Comparison of ENCODE assay signal across 30 cellular contexts in the genomic region with DNA sequence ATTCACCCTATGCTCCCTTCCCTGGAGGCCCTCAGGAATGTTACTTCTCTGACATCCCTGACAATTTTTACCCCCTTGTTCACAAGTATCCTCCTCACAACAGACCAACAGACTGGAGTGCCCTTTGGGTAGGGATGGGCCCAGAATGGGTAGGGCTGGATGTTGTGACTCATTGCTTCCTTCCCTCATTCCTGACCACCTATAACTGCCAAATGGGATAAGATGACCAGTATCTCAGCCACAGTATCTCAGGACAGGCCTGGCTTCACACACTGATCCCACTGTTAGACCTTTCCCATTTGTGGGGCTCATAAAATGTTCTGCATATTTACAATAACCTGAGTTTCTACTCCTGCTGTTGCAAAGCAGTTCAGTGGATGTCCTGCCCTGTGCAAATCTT.
A peak's percentile ranks its signal among the peaks of the same experiment; 100 is the strongest.
DNase-seq lines count a peak whose midpoint lies in the region; ATAC-seq and TF ChIP-seq lines count a peak whose summit lies in the region.
"Had no signal": no experiment of that assay in that cellular context is flagged by ENCODE, and none has a peak within 500 bp of the region (broad histone marks: within the 10 kb centered on the region; RNA-seq: fewer than 3 reads in every experiment).

No MANE protein-coding gene starts in this region.

- H4K20me1 ChIP-seq in GM23338 (replicated peaks; ENCODE audit: insufficient read depth): no peaks in the 10 kb centered on the region

- no peak overlapping the region for H3K27ac Mint-ChIP-seq in activated naive CD8-positive, alpha-beta T cell treated with anti-CD3 and anti-CD28 coated beads, Interleukin-2, amount 50 U/mL, for 24 hours
- no peak overlapping the region for H3K27ac Mint-ChIP-seq in GM23338
- H3K27ac Mint-ChIP-seq: activated CD8-positive, alpha-beta T cell treated with anti-CD3 and anti-CD28 coated beads for 36 hours; activated naive CD4-positive, alpha-beta T cell treated with anti-CD3 and anti-CD28 coated beads, Interleukin-2, amount 50 U/mL, for 24 hours; activated T-helper 2 cell treated with anti-CD3 and anti-CD28 coated beads, Interferon-gamma antibody, Interleukin-2, Interleukin-4, amounts not matched to agents 10 μg/mL and 5 μg/mL and 100 μg/mL, durations not matched to agents 14 hours and 24 hours and 36 hours; naive thymus-derived CD8-positive, alpha-beta T cell had no signal

- no peaks in the 10 kb centered on the region for H3K4me1 ChIP-seq in GM23338 (ENCODE audit: insufficient read depth)
- H3K4me1 ChIP-seq: Caco-2, sigmoid colon, tibial nerve had no signal

- TF ChIP-seq CTCF in BJ (IDR thresholded peaks at IDR 0.05; ENCODE audit: insufficient read depth, low read depth, low read length) (no peak), foreskin fibroblast (IDR thresholded peaks at IDR 0.05; ENCODE audit: low read depth, low read length) (no peak), GM23338 (conservative IDR thresholded peaks at IDR 0.05; ENCODE audit: low read depth in 2 of 2) (no peak)

- no peaks in the 10 kb centered on the region for H3K9me2 ChIP-seq in GM23338 (ENCODE audit: insufficient read depth)

- H3K4me3 ChIP-seq in BJ (ENCODE audit: low read depth, low read length): no peak overlapping the region
- no peak overlapping the region for H3K4me3 ChIP-seq in foreskin fibroblast (ENCODE audit: low read depth in 1 of 2, low read length in 2 of 2)
- H3K4me3 ChIP-seq in GM23338: no peak overlapping the region
- H3K4me3 ChIP-seq: sigmoid colon, tibial nerve had no signal

- no peaks in the 10 kb centered on the region for H3K36me3 Mint-ChIP-seq in activated naive CD8-positive, alpha-beta T cell treated with anti-CD3 and anti-CD28 coated beads, Interleukin-2, amount 50 U/mL, for 24 hours (ENCODE audit: low read depth)
- no peaks in the 10 kb centered on the region for H3K36me3 Mint-ChIP-seq in GM23338 (ENCODE audit: low read depth)
- H3K36me3 Mint-ChIP-seq: activated naive CD4-positive, alpha-beta T cell treated with anti-CD3 and anti-CD28 coated beads, Interleukin-2, amount 50 U/mL, for 24 hours; naive thymus-derived CD8-positive, alpha-beta T cell had no signal

- H3K9me3 Mint-ChIP-seq in activated naive CD8-positive, alpha-beta T cell treated with anti-CD3 and anti-CD28 coated beads, Interleukin-2, amount 50 U/mL, for 24 hours: no peaks in the 10 kb centered on the region
- no peaks in the 10 kb centered on the region; the same call in 2 of the 3 replicates for H3K9me3 Mint-ChIP-seq in GM23338
- H3K9me3 Mint-ChIP-seq: activated CD8-positive, alpha-beta T cell treated with anti-CD3 and anti-CD28 coated beads for 36 hours; activated naive CD4-positive, alpha-beta T cell treated with anti-CD3 and anti-CD28 coated beads, Interleukin-2, amount 50 U/mL, for 24 hours; activated T-helper 2 cell treated with anti-CD3 and anti-CD28 coated beads, Interferon-gamma antibody, Interleukin-2, Interleukin-4, amounts not matched to agents 10 μg/mL and 5 μg/mL and 100 μg/mL, durations not matched to agents 14 hours and 24 hours and 36 hours; naive thymus-derived CD8-positive, alpha-beta T cell had no signal

- no peak overlapping the region for H3K4me3 Mint-ChIP-seq in activated naive CD8-positive, alpha-beta T cell treated with anti-CD3 and anti-CD28 coated beads, Interleukin-2, amount 50 U/mL, for 24 hours
- no peak overlapping the region for H3K4me3 Mint-ChIP-seq in GM23338
- H3K4me3 Mint-ChIP-seq: activated CD8-positive, alpha-beta T cell treated with anti-CD3 and anti-CD28 coated beads for 36 hours; activated naive CD4-positive, alpha-beta T cell treated with anti-CD3 and anti-CD28 coated beads, Interleukin-2, amount 50 U/mL, for 24 hours; naive thymus-derived CD8-positive, alpha-beta T cell had no signal

- POLR2A ChIA-PET in BJ (lab: Charles Lee): no interaction called here

- no peaks in the 10 kb centered on the region for H3K4me1 Mint-ChIP-seq in activated naive CD8-positive, alpha-beta T cell treated with anti-CD3 and anti-CD28 coated beads, Interleukin-2, amount 50 U/mL, for 24 hours
- no peaks in the 10 kb centered on the region for H3K4me1 Mint-ChIP-seq in GM23338
- H3K4me1 Mint-ChIP-seq: activated naive CD4-positive, alpha-beta T cell treated with anti-CD3 and anti-CD28 coated beads, Interleukin-2, amount 50 U/mL, for 24 hours had no signal

- H3K36me3 ChIP-seq in BJ (ENCODE audit: control insufficient read depth, insufficient read depth, low read length): no peaks in the 10 kb centered on the region
- H3K36me3 ChIP-seq in GM23338 (ENCODE audit: insufficient read depth): no peaks in the 10 kb centered on the region
- H3K36me3 ChIP-seq: sigmoid colon, tibial nerve had no signal

- H3K79me2 ChIP-seq in GM23338 (replicated peaks; ENCODE audit: insufficient read depth): no peaks in the 10 kb centered on the region

- ATAC-seq in activated naive CD8-positive, alpha-beta T cell treated with anti-CD3 and anti-CD28 coated beads, Interleukin-2, amount 50 U/mL, for 24 hours: no peak
- ATAC-seq in GM23338: no peak
- ATAC-seq: activated CD8-positive, alpha-beta T cell treated with anti-CD3 and anti-CD28 coated beads for 36 hours; naive thymus-derived CD8-positive, alpha-beta T cell; Right ventricle myocardium inferior; SK-N-SH treated with all-trans-retinoic acid at 6 μM for 48 hours had no signal

- no peaks in the 10 kb centered on the region for H3K27me3 Mint-ChIP-seq in activated naive CD8-positive, alpha-beta T cell treated with anti-CD3 and anti-CD28 coated beads, Interleukin-2, amount 50 U/mL, for 24 hours
- no peaks in the 10 kb centered on the region for H3K27me3 Mint-ChIP-seq in GM23338 (ENCODE audit: insufficient read depth, low read depth, poor library complexity)
- H3K27me3 Mint-ChIP-seq: activated CD8-positive, alpha-beta T cell treated with anti-CD3 and anti-CD28 coated beads for 36 hours had no signal

- DNase-seq in BJ (ENCODE audit: low read depth) (peak; percentile 20), HS-5 (ENCODE audit: low read depth) (peak; percentile 26), SW480 (ENCODE audit: low spot score) (peak; percentile 11), islet precursor cell (peak; percentile 26), foreskin fibroblast (no peak), GM23338 (ENCODE audit: low spot score) (no peak), SW 1271 (lab: John Stamatoyannopoulos, UW) (no peak)
- DNase-seq in activated naive CD8-positive, alpha-beta T cell treated with anti-CD3 and anti-CD28 coated beads, Interleukin-2, amount 50 U/mL, for 24 hours: no peak
- DNase-seq: activated CD8-positive, alpha-beta memory T cell treated with anti-CD3 and anti-CD28 coated beads, Interleukin-2, amount 50 U/mL, for 48 hours; activated CD8-positive, alpha-beta T cell treated with anti-CD3 and anti-CD28 coated beads for 36 hours; amygdala; Caco-2; GF-D8; head of caudate nucleus; kidney; MM.1S; naive thymus-derived CD8-positive, alpha-beta T cell; NCI-H1105 treated with DMSO at 0.1 percent for 48 hours; NCI-H187 treated with DMSO at 0.1 percent for 48 hours; NCI-H2171; NCI-H510A treated with DMSO at 0.1 percent for 48 hours; occipital lobe; sigmoid colon; stimulated activated CD4-positive, alpha-beta T cell treated with anti-CD3 and anti-CD28 coated beads, Interleukin-4, amount 100 ng/mL, for 1 hour had no signal

- H3K4me2 ChIP-seq in GM23338: no peak overlapping the region

- H2AFZ ChIP-seq in GM23338: no peak overlapping the region

- H3K27ac ChIP-seq in GM23338 (ENCODE audit: low read depth): no peak overlapping the region
- H3K27ac ChIP-seq: C4-2B, sigmoid colon, tibial nerve had no signal

- H3K27me3 ChIP-seq in BJ (ENCODE audit: control insufficient read depth, insufficient read depth, low read length) (0 out of 2 replicates have a peak, but pooled peaks cover 1% of the 10 kb centered on the region), GM23338 (ENCODE audit: insufficient read depth) (no peaks in the 10 kb centered on the region)
- H3K27me3 ChIP-seq: sigmoid colon, tibial nerve had no signal

- CTCF ChIA-PET in BJ (lab: Yijun Ruan, JAX): interaction anchor here (0.6 kb wide), 1 partner anchor 264 kb away, joined by 4 read pairs; no protein-coding TSS in a partner anchor

- H3F3A ChIP-seq in GM23338 (replicated peaks; ENCODE audit: low read depth): no peaks in the 10 kb centered on the region

TF ChIP-seq in GM23338, 12 proteins besides CTCF, POLR2A, EP300 and RAD21 (continues in another document):
- TF ChIP-seq CREB1 (CRISPR knock-in tag; IDR thresholded peaks at IDR 0.05; ENCODE audit: low read depth): no peak
- no peak for TF ChIP-seq NANOG (IDR thresholded peaks at IDR 0.05; ENCODE audit: borderline replicate concordance)
- TF ChIP-seq POLR2AphosphoS5 (IDR thresholded peaks at IDR 0.05; ENCODE audit: low read depth): no peak
- TF ChIP-seq, protein P1, sequence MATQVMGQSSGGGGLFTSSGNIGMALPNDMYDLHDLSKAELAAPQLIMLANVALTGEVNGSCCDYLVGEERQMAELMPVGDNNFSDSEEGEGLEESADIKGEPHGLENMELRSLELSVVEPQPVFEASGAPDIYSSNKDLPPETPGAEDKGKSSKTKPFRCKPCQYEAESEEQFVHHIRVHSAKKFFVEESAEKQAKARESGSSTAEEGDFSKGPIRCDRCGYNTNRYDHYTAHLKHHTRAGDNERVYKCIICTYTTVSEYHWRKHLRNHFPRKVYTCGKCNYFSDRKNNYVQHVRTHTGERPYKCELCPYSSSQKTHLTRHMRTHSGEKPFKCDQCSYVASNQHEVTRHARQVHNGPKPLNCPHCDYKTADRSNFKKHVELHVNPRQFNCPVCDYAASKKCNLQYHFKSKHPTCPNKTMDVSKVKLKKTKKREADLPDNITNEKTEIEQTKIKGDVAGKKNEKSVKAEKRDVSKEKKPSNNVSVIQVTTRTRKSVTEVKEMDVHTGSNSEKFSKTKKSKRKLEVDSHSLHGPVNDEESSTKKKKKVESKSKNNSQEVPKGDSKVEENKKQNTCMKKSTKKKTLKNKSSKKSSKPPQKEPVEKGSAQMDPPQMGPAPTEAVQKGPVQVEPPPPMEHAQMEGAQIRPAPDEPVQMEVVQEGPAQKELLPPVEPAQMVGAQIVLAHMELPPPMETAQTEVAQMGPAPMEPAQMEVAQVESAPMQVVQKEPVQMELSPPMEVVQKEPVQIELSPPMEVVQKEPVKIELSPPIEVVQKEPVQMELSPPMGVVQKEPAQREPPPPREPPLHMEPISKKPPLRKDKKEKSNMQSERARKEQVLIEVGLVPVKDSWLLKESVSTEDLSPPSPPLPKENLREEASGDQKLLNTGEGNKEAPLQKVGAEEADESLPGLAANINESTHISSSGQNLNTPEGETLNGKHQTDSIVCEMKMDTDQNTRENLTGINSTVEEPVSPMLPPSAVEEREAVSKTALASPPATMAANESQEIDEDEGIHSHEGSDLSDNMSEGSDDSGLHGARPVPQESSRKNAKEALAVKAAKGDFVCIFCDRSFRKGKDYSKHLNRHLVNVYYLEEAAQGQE (IDR thresholded peaks at IDR 0.05; ENCODE audit: unreplicated experiment): no peak

Comparison
In these comparisons a context has a peak if more than half of its experiments do, and no peak if none do; other contexts are left out.
1. DNase-seq: peak in BJ (single experiment), HS-5 (single experiment), SW480 (single experiment) and islet precursor cell (single experiment); none in activated naive CD8-positive, alpha-beta T cell treated with anti-CD3 and anti-CD28 coated beads, Interleukin-2, amount 50 U/mL, for 24 hours (single experiment), foreskin fibroblast (0 of 2), GM23338 (single experiment) and SW 1271 (0 of 2).